In the genomic region with DNA sequence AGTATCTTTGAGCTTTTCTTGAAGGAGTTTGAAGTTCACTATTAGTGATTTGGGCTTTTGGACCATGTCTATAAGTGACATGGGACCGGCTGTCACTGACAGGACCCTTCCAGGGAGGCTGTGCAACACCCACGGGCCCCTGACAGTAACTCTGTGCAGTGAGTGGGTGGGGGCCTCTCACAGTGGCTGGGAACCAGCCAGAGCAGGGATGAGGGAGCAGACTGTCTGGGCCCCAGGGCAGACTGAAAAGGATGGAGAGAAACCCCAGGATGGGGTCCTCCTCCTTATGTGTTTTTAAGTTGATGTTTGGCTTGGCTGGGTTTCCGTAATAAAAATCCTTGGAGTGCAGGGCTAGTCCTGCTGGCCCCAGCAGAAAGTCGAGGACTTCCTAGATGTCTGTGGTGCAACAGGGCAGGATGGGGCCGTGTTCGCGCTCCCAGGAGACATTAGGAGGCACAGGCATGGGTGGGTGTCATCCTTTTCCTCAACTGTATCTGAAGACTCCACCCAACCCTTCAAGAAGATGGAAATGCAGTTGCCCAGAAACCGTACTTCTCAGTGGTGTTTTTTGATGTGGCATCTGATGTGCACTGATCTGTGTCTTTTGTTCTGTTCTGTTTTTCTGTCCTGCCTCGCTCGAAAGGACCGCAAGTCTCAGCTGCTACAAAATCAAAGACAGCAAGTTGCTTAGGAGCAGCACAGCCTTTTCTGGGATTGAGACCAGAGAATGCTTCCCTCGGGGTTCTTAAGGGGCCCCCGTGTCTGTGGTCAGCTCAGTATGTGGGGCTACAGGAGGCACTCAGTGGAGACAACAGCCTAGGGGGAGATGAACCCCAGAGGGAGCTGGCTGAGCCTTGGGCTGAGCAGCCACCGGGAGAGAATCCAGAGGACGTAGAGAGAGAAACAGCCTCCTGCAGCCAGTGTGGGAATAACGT, we compare ENCODE assay signal across 13 cellular contexts. TPM values are rescaled to one million over a fixed set of nuclear protein-coding genes. Genes with fewer than 3 reads are reported as not detected.
A peak's percentile ranks its signal among the peaks of the same experiment; 100 is the strongest.
DNase-seq lines count a peak whose midpoint lies in the region; ATAC-seq and TF ChIP-seq lines count a peak whose summit lies in the region.
"Had no signal": no experiment of that assay in that cellular context is flagged by ENCODE, and none has a peak within 500 bp of the region (broad histone marks: within the 10 kb centered on the region; RNA-seq: fewer than 3 reads in every experiment).

No MANE protein-coding gene starts in this region.

- H3K27ac ChIP-seq in DND-41 (ENCODE audit: low read length) (no peak overlapping the region), osteoblast (ENCODE audit: low read depth, low read length) (no peak overlapping the region)

- no peaks in the 10 kb centered on the region for H3K9me3 Mint-ChIP-seq in activated T-helper 1 cell treated with anti-CD3 and anti-CD28 coated beads, Interleukin-12 subunit alpha, Interleukin-12 subunit beta, Interleukin-2, Interleukin-4 antibody, amounts not matched to agents 30 ng/mL and 10 ng/mL and 1 ng/mL, durations not matched to agents 14 hours and 24 hours and 36 hours
- H3K9me3 Mint-ChIP-seq: neural crest cell had no signal

- H3K4me3 ChIP-seq in DND-41 (ENCODE audit: low read depth in 1 of 2, low read length in 2 of 2) (no peak overlapping the region), osteoblast (ENCODE audit: insufficient read depth, low read length) (no peak overlapping the region)

- peak; percentile 37 for DNase-seq in DND-41
- peak; percentile 44 for DNase-seq in activated T-helper 1 cell treated with anti-CD3 and anti-CD28 coated beads, Interleukin-12 subunit alpha, Interleukin-12 subunit beta, Interleukin-2, Interleukin-4 antibody, amounts not matched to agents 30 ng/mL and 10 ng/mL and 1 ng/mL, durations not matched to agents 14 hours and 24 hours and 36 hours (ENCODE audit: low spot score)
- DNase-seq in osteoblast (ENCODE audit: insufficient read length, low spot score, missing footprints): peak; percentile 88
- no peak for DNase-seq in Kasumi-1 (lab: John Stamatoyannopoulos, UW)
- DNase-seq in epidermal melanocyte (ENCODE audit: insufficient read length, low spot score): no peak
- DNase-seq: COR-L47, NCI-H1436, substantia nigra, SW 1271 had no signal

- H3K27ac Mint-ChIP-seq in activated T-helper 1 cell treated with anti-CD3 and anti-CD28 coated beads, Interleukin-12 subunit alpha, Interleukin-12 subunit beta, Interleukin-2, Interleukin-4 antibody, amounts not matched to agents 30 ng/mL and 10 ng/mL and 1 ng/mL, durations not matched to agents 14 hours and 24 hours and 36 hours: peak overlapping the region; percentile 97

- TF ChIP-seq CTCF in DND-41 (IDR thresholded peaks at IDR 0.05; ENCODE audit: borderline replicate concordance, extremely low read depth, low read length, poor library complexity, severe bottlenecking) (no peak), osteoblast (IDR thresholded peaks at IDR 0.05; ENCODE audit: extremely low read depth, low read depth, low read length) (no peak)

- H3K27me3 ChIP-seq in DND-41 (ENCODE audit: insufficient read depth, low read length, poor library complexity): no peaks in the 10 kb centered on the region
- H3K27me3 ChIP-seq in osteoblast (ENCODE audit: insufficient read depth, low read length): no peaks in the 10 kb centered on the region

- H3K4me3 Mint-ChIP-seq in activated T-helper 1 cell treated with anti-CD3 and anti-CD28 coated beads, Interleukin-12 subunit alpha, Interleukin-12 subunit beta, Interleukin-2, Interleukin-4 antibody, amounts not matched to agents 30 ng/mL and 10 ng/mL and 1 ng/mL, durations not matched to agents 14 hours and 24 hours and 36 hours: peak overlapping the region; percentile 86
- H3K4me3 Mint-ChIP-seq: neural crest cell had no signal

- peaks cover 2% of the 10 kb centered on the region; the same call in 1 of the 2 replicates for H4K20me1 ChIP-seq in DND-41 (ENCODE audit: insufficient read depth, low read length)
- peaks cover 22% of the 10 kb centered on the region for H4K20me1 ChIP-seq in osteoblast (ENCODE audit: insufficient read depth, low read length)

- intact Hi-C loops in activated T-helper 1 cell treated with anti-CD3 and anti-CD28 coated beads, Interleukin-12 subunit alpha, Interleukin-12 subunit beta, Interleukin-2, Interleukin-4 antibody, amounts not matched to agents 30 ng/mL and 10 ng/mL and 1 ng/mL, durations not matched to agents 14 hours and 24 hours and 36 hours (cut with micrococcal nuclease): loop anchor here (1.0 to 5.0 kb wide), 3 partner anchors 54 to 410 kb away; a partner anchor contains a TSS

- H2AFZ ChIP-seq in DND-41 (ENCODE audit: low read depth, low read length): no peak overlapping the region
- H2AFZ ChIP-seq in osteoblast (ENCODE audit: low read length): no peak overlapping the region

- H3K9ac ChIP-seq in DND-41 (ENCODE audit: low read depth, low read length): no peak overlapping the region

- no peaks in the 10 kb centered on the region for H3K4me1 ChIP-seq in DND-41 (ENCODE audit: insufficient read depth, low read length)
- H3K4me1 ChIP-seq in osteoblast (ENCODE audit: insufficient read depth, low read length): peaks cover 12% of the 10 kb centered on the region

- H3K4me1 Mint-ChIP-seq in activated T-helper 1 cell treated with anti-CD3 and anti-CD28 coated beads, Interleukin-12 subunit alpha, Interleukin-12 subunit beta, Interleukin-2, Interleukin-4 antibody, amounts not matched to agents 30 ng/mL and 10 ng/mL and 1 ng/mL, durations not matched to agents 14 hours and 24 hours and 36 hours (ENCODE audit: low read depth): peaks cover 84% of the 10 kb centered on the region
- H3K4me1 Mint-ChIP-seq: neural crest cell had no signal

- peak; percentile 78 for ATAC-seq in DND-41 (ENCODE audit: insufficient read depth, low read depth)
- peak; percentile 36 for ATAC-seq in HG03108 (IDR thresholded peaks at IDR 0.05; ENCODE audit: unreplicated experiment)
- no peak for ATAC-seq in GM19351 (IDR thresholded peaks at IDR 0.05; ENCODE audit: unreplicated experiment)
- ATAC-seq in GM21390 (IDR thresholded peaks at IDR 0.05; ENCODE audit: unreplicated experiment): no peak

- peaks cover 79% of the 10 kb centered on the region for H3K36me3 ChIP-seq in DND-41 (ENCODE audit: insufficient read depth, low read length)
- H3K36me3 ChIP-seq in osteoblast (ENCODE audit: insufficient read depth, low read length): peaks cover 94% of the 10 kb centered on the region

- H3K79me2 ChIP-seq in DND-41 (ENCODE audit: insufficient read depth, low read length): no peaks in the 10 kb centered on the region
- H3K79me2 ChIP-seq in osteoblast (ENCODE audit: insufficient read depth, low read length): no peaks in the 10 kb centered on the region

- H3K36me3 Mint-ChIP-seq in activated T-helper 1 cell treated with anti-CD3 and anti-CD28 coated beads, Interleukin-12 subunit alpha, Interleukin-12 subunit beta, Interleukin-2, Interleukin-4 antibody, amounts not matched to agents 30 ng/mL and 10 ng/mL and 1 ng/mL, durations not matched to agents 14 hours and 24 hours and 36 hours (ENCODE audit: low read depth): peaks cover 60% of the 10 kb centered on the region

- H3K27me3 Mint-ChIP-seq in activated T-helper 1 cell treated with anti-CD3 and anti-CD28 coated beads, Interleukin-12 subunit alpha, Interleukin-12 subunit beta, Interleukin-2, Interleukin-4 antibody, amounts not matched to agents 30 ng/mL and 10 ng/mL and 1 ng/mL, durations not matched to agents 14 hours and 24 hours and 36 hours (ENCODE audit: insufficient read depth): no peaks in the 10 kb centered on the region

- H3K9me3 ChIP-seq in DND-41 (ENCODE audit: insufficient read depth, low read length, severe bottlenecking) (no peaks in the 10 kb centered on the region), osteoblast (ENCODE audit: low read depth, low read length) (no peaks in the 10 kb centered on the region)

- no peak overlapping the region for H3K4me2 ChIP-seq in DND-41 (ENCODE audit: insufficient read depth, low read length)
- no peak overlapping the region for H3K4me2 ChIP-seq in osteoblast (ENCODE audit: insufficient read depth, low read length)

RNA-seq across cellular contexts. Expression of a gene that starts 24.2 kb away (rescaled TPM):
- total RNA-seq in activated T-helper 1 cell treated with anti-CD3 and anti-CD28 coated beads, Interleukin-12 subunit alpha, Interleukin-12 subunit beta, Interleukin-2, Interleukin-4 antibody, amounts not matched to agents 30 ng/mL and 10 ng/mL and 1 ng/mL, durations not matched to agents 14 hours and 24 hours and 36 hours: 18.5 and 20.5 TPM in 2 replicates
- 1.4 and 2.7 TPM in 2 replicates for total RNA-seq in osteoblast

RNA-seq across cellular contexts. Expression of a gene that starts 55.0 kb away (rescaled TPM):
- total RNA-seq in activated T-helper 1 cell treated with anti-CD3 and anti-CD28 coated beads, Interleukin-12 subunit alpha, Interleukin-12 subunit beta, Interleukin-2, Interleukin-4 antibody, amounts not matched to agents 30 ng/mL and 10 ng/mL and 1 ng/mL, durations not matched to agents 14 hours and 24 hours and 36 hours: 35.5 and 36.4 TPM in 2 replicates
- total RNA-seq in osteoblast: 104 and 174 TPM in 2 replicates

Comparison
In these comparisons a context has a peak if more than half of its experiments do, and no peak if none do; other contexts are left out.
1. ATAC-seq: peak in DND-41 (single experiment) and HG03108 (single experiment); none in GM19351 (single experiment) and GM21390 (single experiment).
2. DNase-seq: peak in DND-41 (single experiment), activated T-helper 1 cell treated with anti-CD3 and anti-CD28 coated beads, Interleukin-12 subunit alpha, Interleukin-12 subunit beta, Interleukin-2, Interleukin-4 antibody, amounts not matched to agents 30 ng/mL and 10 ng/mL and 1 ng/mL, durations not matched to agents 14 hours and 24 hours and 36 hours (single experiment) and osteoblast (single experiment); none in Kasumi-1 (0 of 2) and epidermal melanocyte (single experiment).